ENCODE assay signal across 17 cellular contexts in the genomic region with DNA sequence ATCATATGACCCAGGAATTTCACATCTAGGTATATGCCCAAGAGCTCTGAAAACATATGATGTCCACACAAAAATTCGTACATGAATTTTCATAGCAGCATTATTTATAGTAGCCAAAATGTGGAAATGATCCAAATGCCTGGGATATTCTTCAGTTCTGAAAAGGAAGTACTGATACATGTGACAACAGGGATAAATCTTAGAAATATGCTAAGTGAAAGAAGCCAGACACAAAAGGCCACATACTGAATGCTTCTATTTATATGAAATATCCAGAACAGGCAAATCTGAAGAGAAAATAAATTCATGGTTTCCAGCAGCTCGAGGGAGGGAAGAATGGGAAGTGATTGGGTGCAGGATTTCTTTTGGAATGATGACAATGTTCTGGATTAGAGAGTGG. TPM values are rescaled to one million over a fixed set of nuclear protein-coding genes. Genes with fewer than 3 reads are reported as not detected.
A peak's percentile ranks its signal among the peaks of the same experiment; 100 is the strongest.
DNase-seq lines count a peak whose midpoint lies in the region; ATAC-seq and TF ChIP-seq lines count a peak whose summit lies in the region.
"Had no signal": no experiment of that assay in that cellular context is flagged by ENCODE, and none has a peak within 500 bp of the region (broad histone marks: within the 10 kb centered on the region; RNA-seq: fewer than 3 reads in every experiment).

No MANE protein-coding gene starts in this region.

- H4K20me1 ChIP-seq in smooth muscle cell (ENCODE audit: low read depth), result no peaks in the 10 kb centered on the region
- H4K20me1 ChIP-seq: BLaER1 treated with 17β-estradiol and CSF1 and Interleukin-3, amounts not matched to agents 10 nM and 100 nM had no signal

- CTCF ChIA-PET in MCF 10A (lab: Yijun Ruan, JAX), result interaction anchor here (0.7 to 3.3 kb wide), 4 partner anchors 11 to 231 kb away, joined by 3 to 18 read pairs (median 3); no protein-coding TSS in a partner anchor

- no peaks in the 10 kb centered on the region for H3K9me3 ChIP-seq in breast epithelium
- no peaks in the 10 kb centered on the region for H3K9me3 ChIP-seq in smooth muscle cell (replicated peaks; ENCODE audit: low read depth)
- H3K9me3 ChIP-seq: HAP-1 had no signal

- H3K9ac ChIP-seq in smooth muscle cell (ENCODE audit: low read depth), result no peak overlapping the region
- H3K9ac ChIP-seq: BLaER1 treated with 17β-estradiol and CSF1 and Interleukin-3, amounts not matched to agents 10 nM and 100 nM had no signal

- H3K27me3 ChIP-seq in breast epithelium (no peaks in the 10 kb centered on the region), foreskin keratinocyte (no peaks in the 10 kb centered on the region), smooth muscle cell (ENCODE audit: low read depth) (peaks cover 14% of the 10 kb centered on the region)
- H3K27me3 ChIP-seq: BLaER1 treated with 17β-estradiol and CSF1 and Interleukin-3, amounts not matched to agents 10 nM and 100 nM had no signal

- no peaks in the 10 kb centered on the region for H3K36me3 Mint-ChIP-seq in MCF 10A (ENCODE audit: insufficient read depth, unreplicated experiment)
- H3K36me3 Mint-ChIP-seq in chondrocyte (ENCODE audit: low read depth), result no peaks in the 10 kb centered on the region

- no TSS peak for BruUV-seq in MCF 10A (replicated peaks; lab: Mats Ljungman, UMichigan)

- no peak overlapping the region for H3K27ac ChIP-seq in breast epithelium
- peak overlapping the region; percentile 49 for H3K27ac ChIP-seq in foreskin keratinocyte
- peak overlapping the region; percentile 14 for H3K27ac ChIP-seq in smooth muscle cell (ENCODE audit: low read depth)
- H3K27ac ChIP-seq: 22Rv1; BLaER1 treated with 17β-estradiol and CSF1 and Interleukin-3, amounts not matched to agents 10 nM and 100 nM had no signal

- TF ChIP-seq CTCF in MCF 10A (IDR thresholded peaks at IDR 0.05; ENCODE audit: unreplicated experiment) (no peak), breast epithelium (IDR thresholded peaks at IDR 0.05) (no peak), chondrocyte (IDR thresholded peaks at IDR 0.05) (no peak), foreskin keratinocyte (conservative IDR thresholded peaks at IDR 0.05) (no peak), smooth muscle cell (IDR thresholded peaks at IDR 0.05; ENCODE audit: borderline replicate concordance, insufficient read depth, poor library complexity, severe bottlenecking) (no peak)

- POLR2A ChIA-PET in MCF 10A (lab: Yijun Ruan, JAX), result interaction anchor here (0.6 to 10.6 kb wide), 14 partner anchors 9 to 907 kb away, joined by 3 to 700 read pairs (median 4); a partner anchor contains a TSS

- ATAC-seq in foreskin keratinocyte (no peak), GM18909 (IDR thresholded peaks at IDR 0.05; ENCODE audit: poor library complexity, unreplicated experiment) (no peak)
- ATAC-seq: Right ventricle myocardium inferior had no signal

- no peak for TF ChIP-seq POLR2A in breast epithelium (IDR thresholded peaks at IDR 0.05)

- H3K4me1 ChIP-seq in breast epithelium, result no peaks in the 10 kb centered on the region
- peaks cover 25% of the 10 kb centered on the region for H3K4me1 ChIP-seq in foreskin keratinocyte
- no peaks in the 10 kb centered on the region for H3K4me1 ChIP-seq in smooth muscle cell (ENCODE audit: low read depth)
- H3K4me1 ChIP-seq: HAP-1 had no signal

- WGBS in smooth muscle cell (ENCODE audit: low lambda C conversion rate), result 48% methylated on average over 2 of the region's 2 CpGs

- intact Hi-C loops in MCF 10A (cut with micrococcal nuclease), result no loop called here
- intact Hi-C loops in breast epithelium (cut with DNase I; ENCODE audit: low total_unique reads), result loop anchor here (10.0 kb wide), 1 partner anchor 83 kb away; no protein-coding TSS in a partner anchor
- intact Hi-C loops in posterior cingulate gyrus (cut with DNase I), result no loop called here

- H2AFZ ChIP-seq in smooth muscle cell (ENCODE audit: low read depth), result no peak overlapping the region

- no peaks in the 10 kb centered on the region for H3K27me3 Mint-ChIP-seq in MCF 10A (ENCODE audit: insufficient read depth, unreplicated experiment)
- peaks cover 5% of the 10 kb centered on the region for H3K27me3 Mint-ChIP-seq in chondrocyte (ENCODE audit: low read depth)

- H3K36me3 ChIP-seq in breast epithelium (no peaks in the 10 kb centered on the region), smooth muscle cell (ENCODE audit: low read depth) (no peaks in the 10 kb centered on the region)
- H3K36me3 ChIP-seq: HAP-1 had no signal

- peak overlapping the region; percentile 50 for H3K4me2 ChIP-seq in smooth muscle cell

- H3F3A ChIP-seq in smooth muscle cell (ENCODE audit: low read depth), result peaks cover 4% of the 10 kb centered on the region

- peaks cover 40% of the 10 kb centered on the region for H3K4me1 Mint-ChIP-seq in MCF 10A (ENCODE audit: insufficient read depth, unreplicated experiment)
- peaks cover 34% of the 10 kb centered on the region for H3K4me1 Mint-ChIP-seq in chondrocyte (ENCODE audit: low read depth)

- H3K4me3 Mint-ChIP-seq in MCF 10A (ENCODE audit: unreplicated experiment) (peak overlapping the region; percentile 40), chondrocyte (ENCODE audit: unreplicated experiment) (no peak overlapping the region)

- DNase-seq in MCF 10A (ENCODE audit: unreplicated experiment) (no peak), breast epithelium (ENCODE audit: low spot score in 2 of 2) (no peak), chondrocyte (ENCODE audit: low spot score) (no peak), foreskin keratinocyte (no peak), smooth muscle cell (lab: John Stamatoyannopoulos, UW; ENCODE audit: unreplicated experiment) (no peak), posterior cingulate gyrus (no peak)
- DNase-seq in activated CD4-positive, alpha-beta T cell treated with anti-CD3 and anti-CD28 coated beads for 48 hours, result no peak
- DNase-seq: DMS 273 treated with DMSO at 0.1 percent for 48 hours, Karpas-422, NCI-H1436, NCI-H2029 treated with DMSO at 0.1 percent for 48 hours, NCI-H526 had no signal

- H3K9me3 Mint-ChIP-seq in MCF 10A (ENCODE audit: unreplicated experiment) (no peaks in the 10 kb centered on the region), chondrocyte (ENCODE audit: low read depth) (no peaks in the 10 kb centered on the region)

- H3K4me3 ChIP-seq in breast epithelium (no peak overlapping the region), smooth muscle cell (no peak overlapping the region)
- H3K4me3 ChIP-seq: BLaER1 treated with 17β-estradiol and CSF1 and Interleukin-3, amounts not matched to agents 10 nM and 100 nM; HAP-1 had no signal

- no peaks in the 10 kb centered on the region for H3K79me2 ChIP-seq in smooth muscle cell (ENCODE audit: low read depth)

- H3K27ac Mint-ChIP-seq in MCF 10A (ENCODE audit: low read depth, unreplicated experiment) (peak overlapping the region; percentile 95), chondrocyte (ENCODE audit: unreplicated experiment) (peak overlapping the region; percentile 87)

RNA-seq across cellular contexts. Expression of a gene that starts 16.8 kb away (rescaled TPM):
- total RNA-seq in MCF 10A (2022) (32.4 and 44.2 TPM in 2 replicates), breast epithelium (10 to 100 TPM; 10.9 to 20.6 (median 13.1) TPM), chondrocyte (15.6 to 18.8 TPM (median 17.7 TPM) in 3 replicates), foreskin keratinocyte (7.9 and 10.5 TPM in 2 replicates), smooth muscle cell (12.3 and 13.3 TPM in 2 replicates)
- polyA plus RNA-seq in foreskin keratinocyte (1.6 and 3.0 TPM in 2 replicates), smooth muscle cell (10.8 and 11.5 TPM in 2 replicates)

Comparison
In these comparisons a context has a peak if more than half of its experiments do, and no peak if none do; other contexts are left out.
1. H3K27ac ChIP-seq: peak in foreskin keratinocyte (single experiment) and smooth muscle cell (single experiment); none in breast epithelium (0 of 2).